ENCODE assay signal across 7 cellular contexts in genomic region chr15:60004846-60005351, GRCh38. TPM values are rescaled to one million over a fixed set of nuclear protein-coding genes. Genes with fewer than 3 reads are reported as not detected.
A peak's percentile ranks its signal among the peaks of the same experiment; 100 is the strongest.
DNase-seq lines count a peak whose midpoint lies in the region; ATAC-seq and TF ChIP-seq lines count a peak whose summit lies in the region.

No MANE protein-coding gene starts in this region.

- DNase-seq in G401 (ENCODE audit: low spot score) (peak; percentile 18), RWPE2 (ENCODE audit: low spot score) (peak; percentile 74), epithelial cell of esophagus (ENCODE audit: low read depth) (peak; percentile 39), retina (peak; percentile 75), globus pallidus (ENCODE audit: low spot score) (no peak), UCSD-AML1 (lab: John Stamatoyannopoulos, UW; ENCODE audit: unreplicated experiment) (no peak)
- DNase-seq in central memory CD4-positive, alpha-beta T cell: no peak

- TF ChIP-seq CTCF in RWPE2 (IDR thresholded peaks at IDR 0.05; ENCODE audit: poor library complexity, severe bottlenecking): no peak
- no peak for TF ChIP-seq CTCF in epithelial cell of esophagus (IDR thresholded peaks at IDR 0.05; ENCODE audit: insufficient read depth, low read depth, low read length, missing control alignments)

- peaks cover 99% of the 10 kb centered on the region for H3K27me3 ChIP-seq in RWPE2 (ENCODE audit: insufficient read depth, poor library complexity, severe bottlenecking)

- in situ Hi-C loops in G401 (cut with HindIII; ENCODE audit: low sequenced_read_pairs): no loop called here

- H3K4me1 ChIP-seq in RWPE2 (ENCODE audit: insufficient read depth, poor library complexity, severe bottlenecking): peaks cover 3% of the 10 kb centered on the region

- H3K4me3 ChIP-seq in RWPE2 (ENCODE audit: severe bottlenecking) (peak overlapping the region; percentile 26), epithelial cell of esophagus (ENCODE audit: low read length) (no peak overlapping the region)

- H3K9me3 ChIP-seq in RWPE2 (ENCODE audit: severe bottlenecking): no peaks in the 10 kb centered on the region

- peak; percentile 26 for ATAC-seq in RWPE2 (ENCODE audit: low read depth)

- no peak overlapping the region for H3K27ac ChIP-seq in RWPE2 (ENCODE audit: poor library complexity, severe bottlenecking)

- H3K36me3 ChIP-seq in RWPE2 (ENCODE audit: low read depth): no peaks in the 10 kb centered on the region

RNA-seq across cellular contexts. Expression of gene FOXB1, which starts 0.8 kb away (rescaled TPM):
- total RNA-seq in G401 (2014; rRNA removed; shearing (Covaris generic)): not detected in 2 replicates

Comparison
In these comparisons a context has a peak if more than half of its experiments do, and no peak if none do; other contexts are left out.
1. DNase-seq: peak in G401 (single experiment), RWPE2 (single experiment), epithelial cell of esophagus (single experiment) and retina (single experiment); none in globus pallidus (single experiment), UCSD-AML1 (single experiment) and central memory CD4-positive, alpha-beta T cell (single experiment).